In genomic region chr2:23940262-23940975, GRCh38 we compare ENCODE assay signal across 1 cellular context.
TF ChIP-seq lines count a peak whose summit lies in the region.

TSS of gene UBXN2A (plus strand) at chr2:23940463. CDS start at chr2:23958315, 17,852 bp downstream.

TF ChIP-seq in GM12878, 131 proteins besides CTCF, POLR2A, EP300 and RAD21 (continued from another document and continues in another):
- no peak for TF ChIP-seq SUPT20H (IDR thresholded peaks at IDR 0.05; ENCODE audit: borderline replicate concordance, control insufficient read depth, low read depth, low read length)
- no peak for TF ChIP-seq IRF4 (IDR thresholded peaks at IDR 0.05; ENCODE audit: low read depth, low read length)
- TF ChIP-seq TBL1XR1 (IDR thresholded peaks at IDR 0.05; ENCODE audit: low read depth, low read length) = no peak
- TF ChIP-seq IKZF1 (conservative IDR thresholded peaks at IDR 0.05) = peak; percentile 79
- no peak for TF ChIP-seq SIX5 (IDR thresholded peaks at IDR 0.05; ENCODE audit: low read depth, low read length, severe bottlenecking)
- no peak for TF ChIP-seq PAX5 (IDR thresholded peaks at IDR 0.05; ENCODE audit: borderline replicate concordance, low read depth, low read length)
- TF ChIP-seq RBBP5 (conservative IDR thresholded peaks at IDR 0.05) = no peak
- TF ChIP-seq ZSCAN29 (IDR thresholded peaks at IDR 0.05) = no peak
- TF ChIP-seq NKRF (conservative IDR thresholded peaks at IDR 0.05) = peak; percentile 83
- no peak for TF ChIP-seq SKIL (IDR thresholded peaks at IDR 0.05; ENCODE audit: low read depth, poor library complexity, severe bottlenecking)
- no peak for TF ChIP-seq TCF7 (IDR thresholded peaks at IDR 0.05; ENCODE audit: borderline replicate concordance)
- peak; percentile 99 for TF ChIP-seq LARP7 (IDR thresholded peaks at IDR 0.05)
- TF ChIP-seq MYB (IDR thresholded peaks at IDR 0.05; ENCODE audit: borderline replicate concordance, low read depth, low read length) = no peak
- TF ChIP-seq ZBTB33 (IDR thresholded peaks at IDR 0.05) = no peak
- TF ChIP-seq MXI1 (IDR thresholded peaks at IDR 0.05; ENCODE audit: low read depth, low read length) = peak; percentile 53; the same call in 1 of the 2 replicates
- TF ChIP-seq POLR2AphosphoS2 (IDR thresholded peaks at IDR 0.05; ENCODE audit: low read depth, low read length) = peak; percentile 79; the same call in 1 of the 2 replicates
- no peak for TF ChIP-seq RAD51 (IDR thresholded peaks at IDR 0.05)
- no peak for TF ChIP-seq MEF2B (IDR thresholded peaks at IDR 0.05; ENCODE audit: partially characterized antibody, poor library complexity, severe bottlenecking)
- peak in 1 of 2 experiments; percentile 69; a peak in 2 of 4 replicates for TF ChIP-seq BHLHE40 (IDR thresholded peaks at IDR 0.05; ENCODE audit: borderline replicate concordance in 1 of 2, low read depth in 2 of 2, low read length in 1 of 2)
- peak; percentile 73; the same call in 1 of the 2 replicates for TF ChIP-seq SIN3A (IDR thresholded peaks at IDR 0.05; ENCODE audit: low read depth, low read length)
- TF ChIP-seq POU2F2 (IDR thresholded peaks at IDR 0.05; ENCODE audit: borderline replicate concordance, low read depth, low read length) = no peak; the same call in 2 of the 3 replicates
- no peak for TF ChIP-seq ZBTB11 (CRISPR knock-in tag; IDR thresholded peaks at IDR 0.05)
- no peak for TF ChIP-seq HDGF (IDR thresholded peaks at IDR 0.05)
- peak; percentile 84 for TF ChIP-seq DPF2 (IDR thresholded peaks at IDR 0.05)
- TF ChIP-seq RELB (IDR thresholded peaks at IDR 0.05; ENCODE audit: low read depth) = no peak
- no peak for TF ChIP-seq CREM (IDR thresholded peaks at IDR 0.05; ENCODE audit: low read depth)
- no peak; the same call in 1 of the 2 replicates for TF ChIP-seq CREB1 (IDR thresholded peaks at IDR 0.05; ENCODE audit: low read depth)
- TF ChIP-seq JUNB (IDR thresholded peaks at IDR 0.05) = no peak
- no peak for TF ChIP-seq ZNF384 (IDR thresholded peaks at IDR 0.05; ENCODE audit: borderline replicate concordance, low read depth, low read length)
- no peak; the same call in 1 of the 2 replicates for TF ChIP-seq PML (IDR thresholded peaks at IDR 0.05; ENCODE audit: low read length)
- no peak for TF ChIP-seq ESRRA (IDR thresholded peaks at IDR 0.05; ENCODE audit: low read length)
- TF ChIP-seq EZH2 (IDR thresholded peaks at IDR 0.05; ENCODE audit: borderline replicate concordance, control insufficient read depth, low read depth, low read length) = no peak
- TF ChIP-seq CBFB (IDR thresholded peaks at IDR 0.05; ENCODE audit: low read depth) = no peak
- TF ChIP-seq EGR1 (IDR thresholded peaks at IDR 0.05; ENCODE audit: borderline replicate concordance in 1 of 2, low read depth in 2 of 2, low read length in 2 of 2) = no peak
- TF ChIP-seq HSF1 (IDR thresholded peaks at IDR 0.05; ENCODE audit: low read depth, low read length) = no peak
- TF ChIP-seq E2F8 (IDR thresholded peaks at IDR 0.05; ENCODE audit: low read depth, partially characterized antibody) = no peak
- TF ChIP-seq NFYA (IDR thresholded peaks at IDR 0.05; ENCODE audit: borderline replicate concordance, low read depth, low read length) = no peak
- no peak for TF ChIP-seq JUND (IDR thresholded peaks at IDR 0.05; ENCODE audit: low read depth, low read length)
- TF ChIP-seq MAX (IDR thresholded peaks at IDR 0.05; ENCODE audit: low read depth, low read length) = no peak
- peak; percentile 78; the same call in 1 of the 2 replicates for TF ChIP-seq TAF1 (IDR thresholded peaks at IDR 0.05; ENCODE audit: borderline replicate concordance, low read depth, low read length)
- TF ChIP-seq ZNF207 (IDR thresholded peaks at IDR 0.05; ENCODE audit: borderline replicate concordance) = peak; percentile 26; the same call in 1 of the 2 replicates
- no peak for TF ChIP-seq MTA3 (IDR thresholded peaks at IDR 0.05; ENCODE audit: borderline replicate concordance, low read length)
- no peak for TF ChIP-seq SMAD1 (IDR thresholded peaks at IDR 0.05; ENCODE audit: low read depth, partially characterized antibody)
- no peak for TF ChIP-seq FOXM1 (IDR thresholded peaks at IDR 0.05; ENCODE audit: low read depth, low read length)
